18 cellular contexts compared by ENCODE assay signal in the genomic region with DNA sequence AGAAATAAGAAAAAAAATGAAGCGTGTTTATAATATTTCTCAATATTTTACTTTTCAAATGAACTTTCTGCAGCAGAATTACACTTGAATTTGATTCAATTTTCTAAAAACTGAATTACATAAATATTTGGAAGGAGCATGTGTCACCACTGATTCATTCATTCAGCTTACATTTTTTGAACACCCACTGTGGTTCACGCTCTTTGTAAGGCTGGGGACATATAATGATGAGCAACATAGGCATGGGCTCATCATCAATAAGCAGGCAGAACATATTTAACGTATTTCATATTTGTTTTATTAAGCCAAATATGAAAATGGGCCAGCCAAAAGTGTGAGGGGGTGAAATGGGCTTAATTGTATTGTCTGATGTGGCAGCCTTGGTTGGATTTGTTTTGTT.
"Had no signal": no experiment of that assay in that cellular context is flagged by ENCODE, and none has a peak within 500 bp of the region (broad histone marks: within the 10 kb centered on the region; RNA-seq: fewer than 3 reads in every experiment).

No MANE protein-coding gene starts in this region.

- DNase-seq: activated CD4-positive, alpha-beta memory T cell treated with anti-CD3 and anti-CD28 coated beads, Interleukin-2, amount 10 ng/mL, durations not matched to agents 7 days and 5 days; activated CD4-positive, alpha-beta T cell treated with anti-CD3 and anti-CD28 coated beads for 48 hours; activated CD4-positive, CD25-positive, alpha-beta regulatory T cell; activated naive CD4-positive, alpha-beta T cell treated with anti-CD3 and anti-CD28 coated beads for 36 hours; activated T-cell treated with anti-CD3 and anti-CD28 coated beads, Interleukin-2, amount 50 U/mL, for 1 hour; anterior cingulate cortex; cortex of kidney; left cardiac atrium; mesenchymal stem cell; naive thymus-derived CD8-positive, alpha-beta T cell; right lobe of liver; spleen; stimulated activated CD4-positive, alpha-beta T cell treated with anti-CD3 and anti-CD28 coated beads, Interleukin-4, amount 100 ng/mL, for 4 hours; testis; upper lobe of left lung had no signal

- ATAC-seq: activated T-helper 17 cell treated with anti-CD3 and anti-CD28 coated beads, Interleukin-2, amount 50 U/mL, for 72 hours; left cardiac atrium; naive thymus-derived CD8-positive, alpha-beta T cell; right lobe of liver; stimulated activated memory B cell treated with anti-CD40 and anti-IgM and Interleukin-4, amounts not matched to agents 10 μg/mL and 1 μg/mL and 100 μg/mL, for 72 hours had no signal

- H3K36me3 ChIP-seq: right lobe of liver, spleen, upper lobe of left lung had no signal

- H3K79me2 ChIP-seq: parathyroid adenoma had no signal

- H3K27me3 ChIP-seq: right lobe of liver, spleen, testis, upper lobe of left lung had no signal

- H3K9ac ChIP-seq: parathyroid adenoma had no signal

- H3K27ac ChIP-seq: parathyroid adenoma, right lobe of liver, spleen, testis, upper lobe of left lung had no signal

- H2AFZ ChIP-seq: parathyroid adenoma had no signal

- H3K4me1 ChIP-seq: parathyroid adenoma, right lobe of liver, spleen, testis, upper lobe of left lung had no signal

- H3K4me3 ChIP-seq: right lobe of liver, spleen, testis, upper lobe of left lung had no signal

- H3K9me3 ChIP-seq: right lobe of liver, testis, upper lobe of left lung had no signal
